12 cellular contexts compared by ENCODE assay signal in genomic region chr2:65231121-65231520, GRCh38. TPM values are rescaled to one million over a fixed set of nuclear protein-coding genes. Genes with fewer than 3 reads are reported as not detected.
DNase-seq lines count a peak whose midpoint lies in the region; ATAC-seq and TF ChIP-seq lines count a peak whose summit lies in the region.
"Had no signal": no experiment of that assay in that cellular context is flagged by ENCODE, and none has a peak within 500 bp of the region (broad histone marks: within the 10 kb centered on the region; RNA-seq: fewer than 3 reads in every experiment).

No MANE protein-coding gene starts in this region.

- H3K4me1 Mint-ChIP-seq in chondrocyte (ENCODE audit: low read depth): peaks cover 67% of the 10 kb centered on the region
- peaks cover 67% of the 10 kb centered on the region for H3K4me1 Mint-ChIP-seq in osteocyte (ENCODE audit: unreplicated experiment)

- H3K9me3 Mint-ChIP-seq in chondrocyte (ENCODE audit: low read depth): no peaks in the 10 kb centered on the region
- no peaks in the 10 kb centered on the region for H3K9me3 Mint-ChIP-seq in osteocyte (ENCODE audit: unreplicated experiment)

- no peak for TF ChIP-seq CTCF in SK-N-SH (IDR thresholded peaks at IDR 0.05)
- no peak for TF ChIP-seq CTCF in OCI-LY3 (IDR thresholded peaks at IDR 0.05; ENCODE audit: low read depth, low read length)
- TF ChIP-seq CTCF in chondrocyte (IDR thresholded peaks at IDR 0.05): no peak
- TF ChIP-seq CTCF in osteocyte (IDR thresholded peaks at IDR 0.05): no peak

- CTCF ChIA-PET in SK-N-SH (lab: Yijun Ruan, JAX): interaction anchor here (1.1 kb wide), 1 partner anchor 44 kb away, joined by 3 read pairs; no protein-coding TSS in a partner anchor

- ATAC-seq in SK-N-SH treated with all-trans-retinoic acid at 6 μM for 48 hours (no peak), HG03439 (IDR thresholded peaks at IDR 0.05; ENCODE audit: unreplicated experiment) (no peak), GM18873 (IDR thresholded peaks at IDR 0.05; ENCODE audit: low FRiP score, unreplicated experiment) (no peak)
- ATAC-seq: mucosa of descending colon, upper lobe of right lung had no signal

- POLR2A ChIA-PET in SK-N-SH (lab: Yijun Ruan, JAX): no interaction called here

- peaks cover 43% of the 10 kb centered on the region for H3F3A ChIP-seq in SK-N-SH (replicated peaks; ENCODE audit: insufficient read depth)

- no peak overlapping the region for H3K4me3 ChIP-seq in SK-N-SH (ENCODE audit: low read depth in 2 of 2, low read length in 1 of 2)
- no peak overlapping the region for H3K4me3 ChIP-seq in OCI-LY3 (ENCODE audit: low read length)
- H3K4me3 ChIP-seq: mucosa of descending colon, upper lobe of right lung had no signal

- H3K9me3 ChIP-seq in SK-N-SH: no peaks in the 10 kb centered on the region
- no peaks in the 10 kb centered on the region for H3K9me3 ChIP-seq in OCI-LY3 (ENCODE audit: insufficient read depth, low read length)
- H3K9me3 ChIP-seq: mucosa of descending colon, upper lobe of right lung had no signal

- no peak for TF ChIP-seq RAD21 in SK-N-SH (IDR thresholded peaks at IDR 0.05; ENCODE audit: low read length)

- TF ChIP-seq EP300 in SK-N-SH (IDR thresholded peaks at IDR 0.05; ENCODE audit: borderline replicate concordance in 1 of 2, low read depth in 1 of 2, low read length in 1 of 2): no peak

- H3K27me3 Mint-ChIP-seq in chondrocyte (ENCODE audit: low read depth) (no peaks in the 10 kb centered on the region), osteocyte (ENCODE audit: unreplicated experiment) (no peaks in the 10 kb centered on the region)

- H3K9ac ChIP-seq in SK-N-SH (peak overlapping the region; percentile 19; the same call in 1 of the 2 replicates), OCI-LY3 (ENCODE audit: low read length) (no peak overlapping the region)

- H3K27ac ChIP-seq in SK-N-SH (ENCODE audit: low read depth in 2 of 2, low read length in 1 of 2): peak overlapping the region in 1 of 2 experiments; percentile 80; a peak in 2 of 4 replicates
- no peak overlapping the region for H3K27ac ChIP-seq in OCI-LY3 (ENCODE audit: low read length)

- H3K36me3 ChIP-seq in SK-N-SH (replicated peaks in 1 of 2; ENCODE audit: control insufficient read depth in 1 of 2, insufficient read depth in 2 of 2, low read length in 1 of 2): peaks cover 0 to 47% of the 10 kb centered on the region in 2 experiments
- peaks cover 34% of the 10 kb centered on the region for H3K36me3 ChIP-seq in OCI-LY3 (replicated peaks; ENCODE audit: low read depth, low read length)
- H3K36me3 ChIP-seq: upper lobe of right lung had no signal

- H2AFZ ChIP-seq in SK-N-SH (ENCODE audit: low read depth): no peak overlapping the region
- no peak overlapping the region for H2AFZ ChIP-seq in OCI-LY3 (ENCODE audit: low read depth, low read length)

- H3K4me3 Mint-ChIP-seq in chondrocyte (ENCODE audit: unreplicated experiment) (peak overlapping the region; percentile 41), osteocyte (ENCODE audit: unreplicated experiment) (no peak overlapping the region)

- no peaks in the 10 kb centered on the region for H3K9me2 ChIP-seq in SK-N-SH

- H3K27me3 ChIP-seq in SK-N-SH (ENCODE audit: insufficient read depth) (no peaks in the 10 kb centered on the region), OCI-LY3 (ENCODE audit: low read depth, low read length) (no peaks in the 10 kb centered on the region)
- H3K27me3 ChIP-seq: upper lobe of right lung had no signal

- H3K27ac Mint-ChIP-seq in chondrocyte (ENCODE audit: unreplicated experiment) (peak overlapping the region; percentile 96), osteocyte (ENCODE audit: unreplicated experiment) (peak overlapping the region; percentile 88)

- H3K4me2 ChIP-seq in SK-N-SH (peak overlapping the region; percentile 55), OCI-LY3 (ENCODE audit: low read length) (peak overlapping the region; percentile 47; the same call in 1 of the 2 replicates)

- peaks cover 9 to 26% of the 10 kb centered on the region in 2 experiments; a peak in 3 of 4 replicates for H3K4me1 ChIP-seq in SK-N-SH (ENCODE audit: control insufficient read depth in 1 of 2, insufficient read depth in 2 of 2, low read depth in 1 of 2, low read length in 1 of 2)
- H3K4me1 ChIP-seq in OCI-LY3 (ENCODE audit: low read length): peaks cover 33% of the 10 kb centered on the region

- H4K20me1 ChIP-seq in SK-N-SH (ENCODE audit: insufficient read depth) (peaks cover 69% of the 10 kb centered on the region), OCI-LY3 (ENCODE audit: insufficient read depth, low read length) (peaks cover 35% of the 10 kb centered on the region)

- 45% methylated on average over 1 of the region's 1 CpG for WGBS in SK-N-SH (ENCODE audit: low lambda C conversion rate)

- peaks cover 98% of the 10 kb centered on the region for H3K79me2 ChIP-seq in SK-N-SH (ENCODE audit: insufficient read depth)
- H3K79me2 ChIP-seq in OCI-LY3 (ENCODE audit: low read length): peaks cover 97% of the 10 kb centered on the region

- DNase-seq in SK-N-SH: no peak
- no peak for DNase-seq in chondrocyte (ENCODE audit: low spot score)
- no peak for DNase-seq in osteocyte (ENCODE audit: extremely low spot score, unreplicated experiment)
- no peak for DNase-seq in NCI-H1048 (lab: John Stamatoyannopoulos, UW)
- DNase-seq: activated effector memory CD4-positive, alpha-beta T cell treated with anti-CD3 and anti-CD28 coated beads, Interleukin-2, amount 50 U/mL, for 16 hours; mucosa of descending colon; stimulated activated CD4-positive, alpha-beta T cell treated with anti-CD3 and anti-CD28 coated beads, Interleukin-1b, Interleukin-23, amount 100 ng/mL, for 48 hours; upper lobe of right lung had no signal

- H3K36me3 Mint-ChIP-seq in chondrocyte (ENCODE audit: low read depth): peaks cover 5% of the 10 kb centered on the region
- H3K36me3 Mint-ChIP-seq in osteocyte (ENCODE audit: unreplicated experiment): peaks cover 2% of the 10 kb centered on the region

TF ChIP-seq in SK-N-SH, 30 proteins besides CTCF, POLR2A, EP300 and RAD21 (continues in another document):
- TF ChIP-seq FOXJ3 (CRISPR knock-in tag; IDR thresholded peaks at IDR 0.05) (no peak), RXRA (IDR thresholded peaks at IDR 0.05; ENCODE audit: borderline replicate concordance, low read depth) (no peak), PBX3 (IDR thresholded peaks at IDR 0.05) (no peak), JUND (IDR thresholded peaks at IDR 0.05) (peak; percentile 51; the same call in 1 of the 2 replicates), MXI1 (IDR thresholded peaks at IDR 0.05; ENCODE audit: low read depth, low read length) (no peak)

TF ChIP-seq in SK-N-SH treated with all-trans-retinoic acid at 6 μM for 48 hours, 23 proteins besides CTCF, POLR2A, EP300 and RAD21:
- TF ChIP-seq TOX (CRISPR knock-in tag; IDR thresholded peaks at IDR 0.05; ENCODE audit: borderline replicate concordance) (no peak), GLIS3 (CRISPR knock-in tag; IDR thresholded peaks at IDR 0.05) (no peak), ZFP30 (CRISPR knock-in tag; IDR thresholded peaks at IDR 0.05) (no peak), ESRRG (CRISPR knock-in tag; IDR thresholded peaks at IDR 0.05) (no peak), ZC3H10 (CRISPR knock-in tag; IDR thresholded peaks at IDR 0.05) (no peak), SNAI2 (CRISPR knock-in tag; IDR thresholded peaks at IDR 0.05) (no peak), ZFP3 (CRISPR knock-in tag; IDR thresholded peaks at IDR 0.05) (no peak), CSDC2 (CRISPR knock-in tag; IDR thresholded peaks at IDR 0.05) (no peak), ISL1 (CRISPR knock-in tag; IDR thresholded peaks at IDR 0.05) (no peak), TCF4 (CRISPR knock-in tag; IDR thresholded peaks at IDR 0.05; ENCODE audit: borderline replicate concordance) (no peak), ZNF70 (CRISPR knock-in tag; IDR thresholded peaks at IDR 0.05) (no peak)
- TF ChIP-seq, protein P1, sequence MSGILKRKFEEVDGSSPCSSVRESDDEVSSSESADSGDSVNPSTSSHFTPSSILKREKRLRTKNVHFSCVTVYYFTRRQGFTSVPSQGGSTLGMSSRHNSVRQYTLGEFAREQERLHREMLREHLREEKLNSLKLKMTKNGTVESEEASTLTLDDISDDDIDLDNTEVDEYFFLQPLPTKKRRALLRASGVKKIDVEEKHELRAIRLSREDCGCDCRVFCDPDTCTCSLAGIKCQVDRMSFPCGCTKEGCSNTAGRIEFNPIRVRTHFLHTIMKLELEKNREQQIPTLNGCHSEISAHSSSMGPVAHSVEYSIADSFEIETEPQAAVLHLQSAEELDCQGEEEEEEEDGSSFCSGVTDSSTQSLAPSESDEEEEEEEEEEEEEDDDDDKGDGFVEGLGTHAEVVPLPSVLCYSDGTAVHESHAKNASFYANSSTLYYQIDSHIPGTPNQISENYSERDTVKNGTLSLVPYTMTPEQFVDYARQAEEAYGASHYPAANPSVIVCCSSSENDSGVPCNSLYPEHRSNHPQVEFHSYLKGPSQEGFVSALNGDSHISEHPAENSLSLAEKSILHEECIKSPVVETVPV (CRISPR knock-in tag; IDR thresholded peaks at IDR 0.05): no peak
- TF ChIP-seq, protein P2, sequence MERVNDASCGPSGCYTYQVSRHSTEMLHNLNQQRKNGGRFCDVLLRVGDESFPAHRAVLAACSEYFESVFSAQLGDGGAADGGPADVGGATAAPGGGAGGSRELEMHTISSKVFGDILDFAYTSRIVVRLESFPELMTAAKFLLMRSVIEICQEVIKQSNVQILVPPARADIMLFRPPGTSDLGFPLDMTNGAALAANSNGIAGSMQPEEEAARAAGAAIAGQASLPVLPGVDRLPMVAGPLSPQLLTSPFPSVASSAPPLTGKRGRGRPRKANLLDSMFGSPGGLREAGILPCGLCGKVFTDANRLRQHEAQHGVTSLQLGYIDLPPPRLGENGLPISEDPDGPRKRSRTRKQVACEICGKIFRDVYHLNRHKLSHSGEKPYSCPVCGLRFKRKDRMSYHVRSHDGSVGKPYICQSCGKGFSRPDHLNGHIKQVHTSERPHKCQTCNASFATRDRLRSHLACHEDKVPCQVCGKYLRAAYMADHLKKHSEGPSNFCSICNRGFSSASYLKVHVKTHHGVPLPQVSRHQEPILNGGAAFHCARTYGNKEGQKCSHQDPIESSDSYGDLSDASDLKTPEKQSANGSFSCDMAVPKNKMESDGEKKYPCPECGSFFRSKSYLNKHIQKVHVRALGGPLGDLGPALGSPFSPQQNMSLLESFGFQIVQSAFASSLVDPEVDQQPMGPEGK (CRISPR knock-in tag; IDR thresholded peaks at IDR 0.05; ENCODE audit: borderline replicate concordance): no peak

RNA-seq across cellular contexts. Expression of gene ACTR2, which starts 3.5 kb away (rescaled TPM):
- 53.0 and 72.7 TPM in 2 replicates for polyA plus RNA-seq in SK-N-SH (2012; rRNA removed)
- polyA plus RNA-seq in SK-N-SH (2012; cell fraction: cytosol; rRNA removed): 95.7 and 114 TPM in 2 replicates
- 11.7 and 27.7 TPM in 2 replicates for polyA plus RNA-seq in SK-N-SH (2012; cell fraction: nucleus; rRNA removed)
- 323 to 449 TPM (median 429 TPM) in 3 replicates for total RNA-seq in chondrocyte
- 277 and 295 TPM in 2 replicates for total RNA-seq in osteocyte
